2 cellular contexts compared by ENCODE assay signal in the genomic region with DNA sequence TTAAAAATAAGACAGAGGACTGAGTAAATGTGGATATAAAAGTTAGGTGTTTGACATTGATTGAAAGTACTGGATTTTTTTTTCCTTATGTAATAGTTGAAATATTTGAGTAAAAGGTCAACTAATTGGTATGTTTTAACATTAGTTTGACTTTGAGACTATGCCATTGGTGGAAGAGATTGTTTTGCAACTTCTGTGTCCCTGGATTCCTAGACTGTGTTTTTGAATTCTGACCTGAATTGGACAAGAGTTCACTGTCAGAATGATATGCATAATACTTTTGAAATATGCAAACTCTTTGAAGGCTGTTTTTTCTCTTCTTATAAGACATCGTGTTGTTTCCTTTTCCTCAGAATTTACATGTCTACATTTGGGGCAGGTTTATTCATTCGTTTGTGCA.
TF ChIP-seq lines count a peak whose summit lies in the region.

No MANE protein-coding gene starts in this region.

TF ChIP-seq in GM12878, 131 proteins besides CTCF, POLR2A, EP300 and RAD21:
- TF ChIP-seq FOXK2 (IDR thresholded peaks at IDR 0.05): no peak
- TF ChIP-seq BACH1 (IDR thresholded peaks at IDR 0.05; ENCODE audit: borderline replicate concordance): no peak
- no peak for TF ChIP-seq GABPA (IDR thresholded peaks at IDR 0.05; ENCODE audit: low read depth)
- no peak for TF ChIP-seq PAX5 (IDR thresholded peaks at IDR 0.05; ENCODE audit: borderline replicate concordance, low read depth, low read length)
- TF ChIP-seq SMARCA5 (IDR thresholded peaks at IDR 0.05): no peak
- no peak for TF ChIP-seq CHD1 (IDR thresholded peaks at IDR 0.05; ENCODE audit: low read depth, low read length)
- no peak for TF ChIP-seq ZBTB33 (IDR thresholded peaks at IDR 0.05)
- TF ChIP-seq PRDM15 (CRISPR knock-in tag; IDR thresholded peaks at IDR 0.05): no peak
- TF ChIP-seq, protein P1, sequence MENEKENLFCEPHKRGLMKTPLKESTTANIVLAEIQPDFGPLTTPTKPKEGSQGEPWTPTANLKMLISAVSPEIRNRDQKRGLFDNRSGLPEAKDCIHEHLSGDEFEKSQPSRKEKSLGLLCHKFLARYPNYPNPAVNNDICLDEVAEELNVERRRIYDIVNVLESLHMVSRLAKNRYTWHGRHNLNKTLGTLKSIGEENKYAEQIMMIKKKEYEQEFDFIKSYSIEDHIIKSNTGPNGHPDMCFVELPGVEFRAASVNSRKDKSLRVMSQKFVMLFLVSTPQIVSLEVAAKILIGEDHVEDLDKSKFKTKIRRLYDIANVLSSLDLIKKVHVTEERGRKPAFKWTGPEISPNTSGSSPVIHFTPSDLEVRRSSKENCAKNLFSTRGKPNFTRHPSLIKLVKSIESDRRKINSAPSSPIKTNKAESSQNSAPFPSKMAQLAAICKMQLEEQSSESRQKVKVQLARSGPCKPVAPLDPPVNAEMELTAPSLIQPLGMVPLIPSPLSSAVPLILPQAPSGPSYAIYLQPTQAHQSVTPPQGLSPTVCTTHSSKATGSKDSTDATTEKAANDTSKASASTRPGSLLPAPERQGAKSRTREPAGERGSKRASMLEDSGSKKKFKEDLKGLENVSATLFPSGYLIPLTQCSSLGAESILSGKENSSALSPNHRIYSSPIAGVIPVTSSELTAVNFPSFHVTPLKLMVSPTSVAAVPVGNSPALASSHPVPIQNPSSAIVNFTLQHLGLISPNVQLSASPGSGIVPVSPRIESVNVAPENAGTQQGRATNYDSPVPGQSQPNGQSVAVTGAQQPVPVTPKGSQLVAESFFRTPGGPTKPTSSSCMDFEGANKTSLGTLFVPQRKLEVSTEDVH (IDR thresholded peaks at IDR 0.05; ENCODE audit: low read depth, partially characterized antibody): no peak

TF ChIP-seq in HepG2, 621 proteins besides CTCF, POLR2A, EP300 and RAD21:
- TF ChIP-seq POGZ (CRISPR knock-in tag; IDR thresholded peaks at IDR 0.05) (no peak), BCL6 (CRISPR knock-in tag; IDR thresholded peaks at IDR 0.05) (0 out of 2 replicates have a peak, but pooled peaks have one; percentile 21), ATM (IDR thresholded peaks at IDR 0.05; ENCODE audit: borderline replicate concordance) (no peak), NFIC (IDR thresholded peaks at IDR 0.05; ENCODE audit: low read length) (no peak)
